In genomic region chr12:99453831-99454538, GRCh38 we compare ENCODE assay signal across 9 cellular contexts.
DNase-seq lines count a peak whose midpoint lies in the region; ATAC-seq, FAIRE-seq and TF ChIP-seq lines count a peak whose summit lies in the region.
"Had no signal": no experiment of that assay in that cellular context is flagged by ENCODE, and none has a peak within 500 bp of the region (broad histone marks: within the 10 kb centered on the region; RNA-seq: fewer than 3 reads in every experiment).

No MANE protein-coding gene starts in this region.

- POLR2A ChIA-PET in A549 (lab: Yijun Ruan, JAX) = no interaction called here

- no peak for TF ChIP-seq CTCF in A549 (IDR thresholded peaks at IDR 0.05)

- ATAC-seq in A549 (no peak), GM19372 (IDR thresholded peaks at IDR 0.05; ENCODE audit: low read depth, unreplicated experiment) (peak; percentile 68), HG03045 (IDR thresholded peaks at IDR 0.05; ENCODE audit: unreplicated experiment) (peak; percentile 41)

- no peak for TF ChIP-seq POLR2A in A549 (IDR thresholded peaks at IDR 0.05; ENCODE audit: low read length)

- FAIRE-seq in A549 (lab: Jason Lieb, UNC) = no peak

- peak overlapping the region; percentile 63 for H3K4me2 ChIP-seq in A549

- H3K27ac ChIP-seq in A549 = peak overlapping the region; percentile 72 to 81
- H3K27ac ChIP-seq in angular gyrus (ENCODE audit: low read depth, low read length) = peak overlapping the region; percentile 35

- H3K4me1 ChIP-seq in A549 = peaks cover 29% of the 10 kb centered on the region

- no peak for TF ChIP-seq RAD21 in A549 (conservative IDR thresholded peaks at IDR 0.05 in 1 of 2, IDR thresholded peaks at IDR 0.05 in 1 of 2)

- CTCF ChIA-PET in A549 (lab: Yijun Ruan, JAX) = no interaction called here

- no peak overlapping the region for H3K4me3 ChIP-seq in A549

- TF ChIP-seq EP300 in A549 (IDR thresholded peaks at IDR 0.05) = no peak

- H3K9me3 ChIP-seq in A549 = peaks cover 4% of the 10 kb centered on the region; the same call in 1 of the 3 replicates

- no peak for DNase-seq in A549 (ENCODE audit: low read depth in 1 of 2, low spot score in 1 of 2)
- DNase-seq in stimulated activated CD4-positive, alpha-beta T cell treated with anti-CD3 and anti-CD28 coated beads, Interleukin-4, amount 100 ng/mL, for 1 hour = no peak
- DNase-seq in 8988T = no peak
- DNase-seq in NCI-H1092 (lab: John Stamatoyannopoulos, UW) = no peak
- DNase-seq in Kasumi-1 (lab: John Stamatoyannopoulos, UW) = no peak
- DNase-seq: KBM-7 had no signal

- 2% methylated on average over 2 of the region's 2 CpGs for WGBS in A549 (ENCODE audit: missing lambda C conversion rate)

TF ChIP-seq in A549, 52 proteins besides CTCF, POLR2A, EP300 and RAD21:
- TF ChIP-seq NPAS2 (CRISPR knock-in tag; IDR thresholded peaks at IDR 0.05; ENCODE audit: borderline replicate concordance) (no peak), HOXA7 (CRISPR knock-in tag; IDR thresholded peaks at IDR 0.05) (no peak), CBX2 (IDR thresholded peaks at IDR 0.05; ENCODE audit: borderline replicate concordance, low read depth) (no peak), MAFK (IDR thresholded peaks at IDR 0.05; ENCODE audit: partially characterized antibody) (no peak), ZFP36 (IDR thresholded peaks at IDR 0.05; ENCODE audit: borderline replicate concordance, partially characterized antibody) (no peak), HOXB13 (CRISPR knock-in tag; IDR thresholded peaks at IDR 0.05; ENCODE audit: low read depth) (no peak), TP53 (CRISPR knock-in tag; IDR thresholded peaks at IDR 0.05) (no peak), GATA3 (IDR thresholded peaks at IDR 0.05; ENCODE audit: borderline replicate concordance) (no peak), MYC (IDR thresholded peaks at IDR 0.05; ENCODE audit: borderline replicate concordance, low read length) (no peak), RNF2 (IDR thresholded peaks at IDR 0.05; ENCODE audit: borderline replicate concordance, low read depth) (no peak), BCL3 (IDR thresholded peaks at IDR 0.05) (no peak), RFX5 (IDR thresholded peaks at IDR 0.05) (no peak), ZSCAN20 (CRISPR knock-in tag; IDR thresholded peaks at IDR 0.05) (no peak), MAX (IDR thresholded peaks at IDR 0.05) (no peak), ZC3H11A (IDR thresholded peaks at IDR 0.05) (no peak), JUNB (IDR thresholded peaks at IDR 0.05) (no peak), CBX8 (IDR thresholded peaks at IDR 0.05) (no peak), USF2 (IDR thresholded peaks at IDR 0.05) (no peak)
TF ChIP-seq in A549: peak in this region for 0.

Comparison
In these comparisons a context has a peak if more than half of its experiments do, and no peak if none do; other contexts are left out.
1. ATAC-seq: peak in GM19372 (single experiment) and HG03045 (single experiment); none in A549 (0 of 2).